8 cellular contexts compared by ENCODE assay signal in the genomic region with DNA sequence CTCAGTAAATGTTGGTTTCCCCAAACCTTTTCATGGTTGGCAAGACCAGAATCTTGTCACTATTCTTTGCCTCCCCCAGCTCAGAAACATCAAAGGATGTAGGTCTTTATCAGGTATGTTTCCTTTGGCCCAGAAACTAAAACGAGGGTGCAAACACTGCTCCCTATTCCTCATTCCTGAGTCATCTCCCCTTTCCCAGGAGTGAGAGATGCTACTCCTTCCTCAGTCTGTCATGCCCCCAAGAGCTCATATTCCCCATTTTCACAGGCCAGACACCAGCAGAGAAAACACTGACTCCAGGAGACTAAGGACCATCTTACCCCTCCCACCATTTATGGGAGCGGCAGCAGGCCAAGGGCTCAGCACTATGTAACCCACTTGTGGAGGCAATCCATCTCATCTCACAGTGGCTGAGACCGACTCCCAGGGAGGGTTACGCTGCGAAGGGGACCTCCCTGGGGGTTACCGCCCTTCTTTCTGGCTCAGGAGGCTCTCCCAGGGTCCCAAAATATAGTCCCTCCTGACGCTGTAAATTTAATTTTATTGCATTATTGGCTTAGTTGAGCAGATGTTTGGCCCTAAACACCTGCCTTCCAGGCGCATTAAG. TPM values are rescaled to one million over a fixed set of nuclear protein-coding genes. Genes with fewer than 3 reads are reported as not detected.
DNase-seq lines count a peak whose midpoint lies in the region; ATAC-seq and TF ChIP-seq lines count a peak whose summit lies in the region.

No MANE protein-coding gene starts in this region.

- no peak overlapping the region for H4K91ac ChIP-seq in H9 (ENCODE audit: insufficient read length, low read depth, low read length)
- H4K91ac ChIP-seq in mesenchymal stem cell (ENCODE audit: low read length), result no peak overlapping the region

- H2AFZ ChIP-seq in H9 (ENCODE audit: low read length) (no peak overlapping the region), mesenchymal stem cell (ENCODE audit: low read depth, low read length) (no peak overlapping the region)

- H3K23me2 ChIP-seq in H9 (ENCODE audit: insufficient read length, low read depth, low read length, poor library complexity, severe bottlenecking), result peaks cover 7% of the 10 kb centered on the region

- peaks cover 29% of the 10 kb centered on the region for H3K36me3 ChIP-seq in A673 (ENCODE audit: insufficient read depth, low read length, poor library complexity, severe bottlenecking)
- peaks cover 25 to 34% of the 10 kb centered on the region in 2 experiments for H3K36me3 ChIP-seq in mesenchymal stem cell (ENCODE audit: control insufficient read depth in 1 of 2, insufficient read depth in 2 of 2, low read depth in 1 of 2, low read length in 2 of 2)
- peaks cover 0 to 14% of the 10 kb centered on the region in 2 donors for H3K36me3 ChIP-seq in prostate gland

- no peaks in the 10 kb centered on the region for H3K27me3 Mint-ChIP-seq in H9 (ENCODE audit: low read depth)

- peak overlapping the region; percentile 96 for H3K4me3 Mint-ChIP-seq in H9

- H2BK12ac ChIP-seq in H9 (ENCODE audit: insufficient read length, low read depth, low read length), result no peak overlapping the region
- H2BK12ac ChIP-seq in mesenchymal stem cell (ENCODE audit: low read length in 2 of 2), result no peak overlapping the region

- H3K4me1 ChIP-seq in A673 (ENCODE audit: insufficient read depth, low read length, poor library complexity, severe bottlenecking) (peaks cover 5% of the 10 kb centered on the region), H9 (ENCODE audit: insufficient read depth, low read length) (no peaks in the 10 kb centered on the region), mesenchymal stem cell (ENCODE audit: control insufficient read depth, insufficient read depth, low read depth, low read length) (peaks cover 15% of the 10 kb centered on the region), prostate gland (replicated peaks) (no peaks in the 10 kb centered on the region)

- H3K4me3 ChIP-seq in A673 (ENCODE audit: low read depth, low read length, poor library complexity, severe bottlenecking) (peak overlapping the region; percentile 80), mesenchymal stem cell (ENCODE audit: insufficient read depth in 1 of 2, low read depth in 1 of 2, low read length in 2 of 2) (peak overlapping the region in 1 of 2 experiments; percentile 96), prostate gland (peak overlapping the region in 1 of 2 donors; percentile 77)

- H3K4me1 Mint-ChIP-seq in H9, result peaks cover 21 to 27% of the 10 kb centered on the region in 2 experiments

- H3K36me3 Mint-ChIP-seq in H9 (ENCODE audit: insufficient read depth in 1 of 3, low read depth in 3 of 3), result peaks cover 50 to 56% (median 52%) of the 10 kb centered on the region in 3 experiments
- H3K36me3 Mint-ChIP-seq in activated naive CD4-positive, alpha-beta T cell treated with anti-CD3 and anti-CD28 coated beads, Interleukin-2, amount 50 U/mL, for 72 hours, result peaks cover 18 to 46% of the 10 kb centered on the region in 2 donors

- POLR2A ChIA-PET in A673 (lab: Charles Lee; ENCODE audit: low non-redundant PET), result no interaction called here

- H3K27me3 ChIP-seq in A673 (replicated peaks; ENCODE audit: insufficient read depth, low read depth, low read length, poor library complexity) (no peaks in the 10 kb centered on the region), H9 (ENCODE audit: insufficient read depth, low read length) (no peaks in the 10 kb centered on the region), mesenchymal stem cell (ENCODE audit: control insufficient read depth in 1 of 2, insufficient read depth in 1 of 2, low read length in 2 of 2) (no peaks in the 10 kb centered on the region), prostate gland (replicated peaks; ENCODE audit: insufficient read depth) (no peaks in the 10 kb centered on the region)

- H3K9ac ChIP-seq in H9 (ENCODE audit: extremely low read depth, insufficient read length, low read length) (peak overlapping the region; percentile 45), mesenchymal stem cell (ENCODE audit: low read length) (peak overlapping the region; percentile 92)

- no peak for TF ChIP-seq CTCF in A673 (conservative IDR thresholded peaks at IDR 0.05; ENCODE audit: low read depth, low read length)
- TF ChIP-seq CTCF in H9 (conservative IDR thresholded peaks at IDR 0.05), result no peak
- no peak for TF ChIP-seq CTCF in prostate gland (IDR thresholded peaks at IDR 0.05)

- no peaks in the 10 kb centered on the region for H3K9me3 ChIP-seq in A673 (ENCODE audit: low read depth, low read length, poor library complexity, severe bottlenecking)
- H3K9me3 ChIP-seq in H9 (ENCODE audit: control insufficient read depth, low read depth, low read length), result no peaks in the 10 kb centered on the region
- no peaks in the 10 kb centered on the region for H3K9me3 ChIP-seq in mesenchymal stem cell (ENCODE audit: control insufficient read depth, low read length)
- no peaks in the 10 kb centered on the region for H3K9me3 ChIP-seq in prostate gland

- no peak for ATAC-seq in activated naive CD4-positive, alpha-beta T cell treated with anti-CD3 and anti-CD28 coated beads, Interleukin-2, amount 50 U/mL, for 72 hours

- H2BK5ac ChIP-seq in H9 (ENCODE audit: insufficient read length, low read length), result no peak overlapping the region
- no peak overlapping the region for H2BK5ac ChIP-seq in mesenchymal stem cell (ENCODE audit: low read depth, low read length, poor library complexity, severe bottlenecking)

- peak; percentile 20 for DNase-seq in A673 (ENCODE audit: low spot score)
- DNase-seq in H9, result no peak
- no peak for DNase-seq in activated naive CD4-positive, alpha-beta T cell treated with anti-CD3 and anti-CD28 coated beads, Interleukin-2, amount 50 U/mL, for 72 hours (ENCODE audit: low spot score in 2 of 2)
- DNase-seq in mesenchymal stem cell, result no peak
- no peak for DNase-seq in NCI-H1694 treated with DMSO at 0.1 percent for 48 hours (lab: John Stamatoyannopoulos, UW)
- no peak for DNase-seq in prostate gland (ENCODE audit: low spot score)
- DNase-seq in GF-D8 (lab: John Stamatoyannopoulos, UW), result no peak
- DNase-seq in activated effector memory CD4-positive, alpha-beta T cell treated with Interleukin-2 at 50 U/mL for 16 hours, result no peak

- H3K9me3 Mint-ChIP-seq in H9, result peaks cover 15 to 24% of the 10 kb centered on the region in 2 experiments
- H3K9me3 Mint-ChIP-seq in activated naive CD4-positive, alpha-beta T cell treated with anti-CD3 and anti-CD28 coated beads, Interleukin-2, amount 50 U/mL, for 72 hours, result peaks cover 0 to 18% of the 10 kb centered on the region in 2 donors

- BruUV-seq in A673 (replicated peaks; lab: Mats Ljungman, UMichigan), result no TSS peak

- H3K4me2 ChIP-seq in H9 (ENCODE audit: insufficient read depth, insufficient read length, low read length), result peak overlapping the region; percentile 59
- H3K4me2 ChIP-seq in mesenchymal stem cell (ENCODE audit: low read length, poor library complexity, severe bottlenecking), result no peak overlapping the region

- peak overlapping the region in 1 of 3 experiments; percentile 56; a peak in 1 of 7 replicates for H3K27ac Mint-ChIP-seq in H9
- peak overlapping the region; percentile 90 to 99 for H3K27ac Mint-ChIP-seq in activated naive CD4-positive, alpha-beta T cell treated with anti-CD3 and anti-CD28 coated beads, Interleukin-2, amount 50 U/mL, for 72 hours

- H3K79me1 ChIP-seq in H9 (ENCODE audit: insufficient read depth, low read depth, low read length, poor library complexity, severe bottlenecking), result peaks cover 3% of the 10 kb centered on the region
- H3K79me1 ChIP-seq in mesenchymal stem cell (replicated peaks; ENCODE audit: low read length, poor library complexity, severe bottlenecking), result peaks cover 38% of the 10 kb centered on the region

- WGBS in H9 (ENCODE audit: extremely low coverage, insufficient read length, low lambda C conversion rate), result no CpG with 5 or more reads among the region's 8 CpGs
- WGBS in mesenchymal stem cell, result 83% methylated on average over 8 of the region's 8 CpGs
- 57% methylated on average over 8 of the region's 8 CpGs for WGBS in prostate gland

- H4K5ac ChIP-seq in H9 (ENCODE audit: insufficient read length, low read depth, low read length), result no peak overlapping the region

- H3K56ac ChIP-seq in H9 (ENCODE audit: insufficient read length, low read depth, low read length), result no peak overlapping the region

- H3T11ph ChIP-seq in H9 (ENCODE audit: low read length), result no peak overlapping the region

- peaks cover 9% of the 10 kb centered on the region; the same call in 1 of the 2 replicates for H3K79me2 ChIP-seq in H9 (ENCODE audit: insufficient read depth, low read length)

- H3K27ac ChIP-seq in A673 (ENCODE audit: low read depth, low read length, poor library complexity, severe bottlenecking) (peak overlapping the region; percentile 96), H9 (ENCODE audit: insufficient read length, low read depth, low read length) (no peak overlapping the region), mesenchymal stem cell (ENCODE audit: low read length, poor library complexity, severe bottlenecking) (no peak overlapping the region), prostate gland (no peak overlapping the region)

- H2BK120ac ChIP-seq in H9 (ENCODE audit: low read depth, low read length, poor library complexity, severe bottlenecking), result no peak overlapping the region
- H2BK120ac ChIP-seq in mesenchymal stem cell (ENCODE audit: low read depth, low read length), result no peak overlapping the region

- CTCF ChIA-PET in A673 (lab: Charles Lee), result interaction anchor here (1.1 kb wide), 1 partner anchor 230 kb away, joined by 3 read pairs; no protein-coding TSS in a partner anchor

- no peak overlapping the region for H2BK20ac ChIP-seq in H9 (ENCODE audit: low read depth, low read length, poor library complexity, severe bottlenecking)

- H2BK15ac ChIP-seq in H9 (ENCODE audit: low read depth, low read length) (no peak overlapping the region), mesenchymal stem cell (ENCODE audit: low read depth, poor library complexity, severe bottlenecking) (no peak overlapping the region)

- H3K14ac ChIP-seq in H9 (ENCODE audit: insufficient read depth, low read length) (no peak overlapping the region), mesenchymal stem cell (ENCODE audit: low read length in 2 of 2) (no peak overlapping the region)

- intact Hi-C loops in A673 (cut with micrococcal nuclease; ENCODE audit: unreplicated experiment), result no loop called here
- intact Hi-C loops in prostate gland (cut with DNase I), result no loop called here

- no peak overlapping the region for H3K4ac ChIP-seq in H9 (ENCODE audit: low read depth, low read length)
- no peak overlapping the region for H3K4ac ChIP-seq in mesenchymal stem cell (ENCODE audit: low read depth in 1 of 2, low read length in 2 of 2)

- peaks cover 3% of the 10 kb centered on the region for H4K20me1 ChIP-seq in H9 (ENCODE audit: control insufficient read depth, insufficient read depth, insufficient read length)

- H3K18ac ChIP-seq in H9 (ENCODE audit: insufficient read length, low read depth, low read length), result no peak overlapping the region
- H3K18ac ChIP-seq in mesenchymal stem cell (ENCODE audit: low read depth in 1 of 2, low read length in 2 of 2), result no peak overlapping the region

- no peak overlapping the region for H2AK5ac ChIP-seq in H9 (ENCODE audit: insufficient read length, low read length)
- no peak overlapping the region for H2AK5ac ChIP-seq in mesenchymal stem cell (ENCODE audit: low read length, severe bottlenecking)

- no peak for TF ChIP-seq POLR2A in prostate gland (IDR thresholded peaks at IDR 0.05)

- H3K23ac ChIP-seq in H9 (ENCODE audit: insufficient read length, low read depth, low read length), result no peak overlapping the region
- H3K23ac ChIP-seq in mesenchymal stem cell (ENCODE audit: low read length in 2 of 2), result no peak overlapping the region

- H4K8ac ChIP-seq in H9 (replicated peaks; ENCODE audit: insufficient read length, low read depth, low read length) (no peak overlapping the region), mesenchymal stem cell (ENCODE audit: low read length) (no peak overlapping the region)

RNA-seq across cellular contexts. Expression of gene GEMIN4, which starts 1.5 kb away (rescaled TPM):
- total RNA-seq in A673 (2021) (58.7 and 66.3 TPM in 2 replicates), H9 (2021) (54.7 and 56.8 TPM in 2 replicates), prostate gland (10 to 100 TPM; 27.9 to 33.1 TPM)
- 10 to 100 TPM; 25.1 to 48.7 TPM for total RNA-seq in activated naive CD4-positive, alpha-beta T cell treated with anti-CD3 and anti-CD28 coated beads, Interleukin-2, amount 50 U/mL, for 72 hours
- 6.4 TPM for polyA plus RNA-seq in mesenchymal stem cell (2013, experiment 1 of 2)
- polyA plus RNA-seq in mesenchymal stem cell (2013, experiment 2 of 2), result 6.6 TPM

RNA-seq across cellular contexts. Expression of gene TLCD3A, which starts 18.1 kb away (rescaled TPM):
- total RNA-seq in A673 (2021) (38.7 and 49.2 TPM in 2 replicates), H9 (2021) (27.3 and 29.6 TPM in 2 replicates), prostate gland (10 to 100 TPM in 1 of 2 donors, 1 to 10 TPM in 1; 8.1 to 12.0 TPM)
- total RNA-seq in activated naive CD4-positive, alpha-beta T cell treated with anti-CD3 and anti-CD28 coated beads, Interleukin-2, amount 50 U/mL, for 72 hours, result 10 to 100 TPM in 1 of 2 donors, 1 to 10 TPM in 1; 1.5 to 20.4 TPM
- 29.2 TPM for polyA plus RNA-seq in mesenchymal stem cell (2013, experiment 1 of 2)
- polyA plus RNA-seq in mesenchymal stem cell (2013, experiment 2 of 2), result 30.4 TPM

RNA-seq across cellular contexts. Expression of gene GLOD4, which starts 31.5 kb away (rescaled TPM):
- total RNA-seq in A673 (2021) (110 and 122 TPM in 2 replicates), H9 (2021) (99.8 and 106 TPM in 2 replicates), prostate gland (100 to 1,000 TPM in 1 of 2 donors, 10 to 100 TPM in 1; 72.4 to 113 TPM)
- 10 to 100 TPM; 49.4 to 63.3 TPM for total RNA-seq in activated naive CD4-positive, alpha-beta T cell treated with anti-CD3 and anti-CD28 coated beads, Interleukin-2, amount 50 U/mL, for 72 hours
- 35.2 TPM for polyA plus RNA-seq in mesenchymal stem cell (2013, experiment 1 of 2)
- polyA plus RNA-seq in mesenchymal stem cell (2013, experiment 2 of 2), result 34.5 TPM

RNA-seq across cellular contexts. Expression of gene MRM3, which starts 31.6 kb away (rescaled TPM):
- total RNA-seq in A673 (2021) (38.5 and 39.5 TPM in 2 replicates), H9 (2021) (24.3 and 25.3 TPM in 2 replicates), prostate gland (10 to 100 TPM; 15.1 to 22.3 TPM)
- 10 to 100 TPM; 23.2 to 28.5 TPM for total RNA-seq in activated naive CD4-positive, alpha-beta T cell treated with anti-CD3 and anti-CD28 coated beads, Interleukin-2, amount 50 U/mL, for 72 hours
- polyA plus RNA-seq in mesenchymal stem cell (2013, experiment 1 of 2), result 6.9 TPM
- polyA plus RNA-seq in mesenchymal stem cell (2013, experiment 2 of 2), result 6.6 TPM

RNA-seq across cellular contexts. Expression of gene VPS53, which starts 35.9 kb away (rescaled TPM):
- 80.0 and 92.3 TPM in 2 replicates for total RNA-seq in A673 (2021)
- total RNA-seq in H9 (2021), result 56.2 and 57.0 TPM in 2 replicates
- 10 to 100 TPM; 39.1 to 56.7 TPM for total RNA-seq in activated naive CD4-positive, alpha-beta T cell treated with anti-CD3 and anti-CD28 coated beads, Interleukin-2, amount 50 U/mL, for 72 hours
- 19.2 TPM for polyA plus RNA-seq in mesenchymal stem cell (2013, experiment 1 of 2)
- polyA plus RNA-seq in mesenchymal stem cell (2013, experiment 2 of 2), result 19.3 TPM
- 10 to 100 TPM; 24.5 to 64.4 TPM for total RNA-seq in prostate gland
